29 cellular contexts compared by ENCODE assay signal in genomic region chr11:11758603-11759196, GRCh38.
"Had no signal": no experiment of that assay in that cellular context is flagged by ENCODE, and none has a peak within 500 bp of the region (broad histone marks: within the 10 kb centered on the region; RNA-seq: fewer than 3 reads in every experiment).

No MANE protein-coding gene starts in this region.

- H3K36me3 Mint-ChIP-seq: activated naive CD8-positive, alpha-beta T cell had no signal

- H3K27me3 ChIP-seq: colonic mucosa, heart left ventricle had no signal

- H3K4me3 ChIP-seq: colonic mucosa, heart left ventricle had no signal

- H3K4me1 Mint-ChIP-seq: activated B cell treated with CpG ODN at 0.5 μM for 24 hours; activated T-helper 17 cell treated with anti-CD3 and anti-CD28 coated beads, Interleukin-2, amount 50 U/mL, for 72 hours; T-helper 17 cell had no signal

- H3K27ac Mint-ChIP-seq: activated B cell treated with CpG ODN at 0.5 μM for 24 hours; activated CD8-positive, alpha-beta T cell treated with anti-CD3 and anti-CD28 coated beads for 36 hours; activated naive CD8-positive, alpha-beta T cell; activated T-helper 17 cell treated with anti-CD3 and anti-CD28 coated beads, Interleukin-2, amount 50 U/mL, for 72 hours; T-helper 17 cell; T-helper 2 cell treated with Interferon-gamma antibody and Interleukin-4, amounts not matched to agents 5 μg/mL and 100 μg/mL, for 36 hours had no signal

- FAIRE-seq: astrocyte, endometrium, endothelial cell of umbilical vein, frontal cortex had no signal

- DNase-seq: activated B cell treated with CpG ODN at 0.5 μM for 24 hours; activated CD4-positive, alpha-beta T cell treated with anti-CD3 and anti-CD28 coated beads for 48 hours; activated CD4-positive, alpha-beta T cell treated with anti-CD3 and anti-CD28 coated beads, Interleukin-2, amount 50 U/mL, for 1 hour; activated CD4-positive, alpha-beta T cell treated with anti-CD3 and anti-CD28 coated beads, Interleukin-2, amount 50 U/mL, for 48 hours; activated CD8-positive, alpha-beta memory T cell treated with anti-CD3 and anti-CD28 coated beads for 24 hours; activated CD8-positive, alpha-beta T cell treated with anti-CD3 and anti-CD28 coated beads for 36 hours; activated effector memory CD4-positive, alpha-beta T cell treated with Interleukin-2 at 50 U/mL for 16 hours; activated gamma-delta T cell treated with Interleukin-2 at 50 U/mL for 16 hours; activated naive CD4-positive, alpha-beta T cell treated with anti-CD3 and anti-CD28 coated beads, Interleukin-2, amount 50 U/mL, for 16 hours; activated naive CD4-positive, alpha-beta T cell treated with Interleukin-2 at 50 U/mL for 16 hours; activated T-cell treated with anti-CD3 and anti-CD28 coated beads, Interleukin-2, amount 50 U/mL, for 4 hours; amniotic stem cell; brain microvascular endothelial cell; central memory CD4-positive, alpha-beta T cell; cerebellar nuclear complex; colonic mucosa; effector CD8-positive, alpha-beta T cell; foreskin fibroblast; heart left ventricle; T-helper 17 cell; T1000; WERI-Rb-1 had no signal

- H3K9me3 Mint-ChIP-seq: activated B cell treated with CpG ODN at 0.5 μM for 24 hours; activated CD8-positive, alpha-beta T cell treated with anti-CD3 and anti-CD28 coated beads for 36 hours; activated T-cell treated with anti-CD3 and anti-CD28 coated beads, Interleukin-2, amount 50 U/mL, for 4 hours; activated T-helper 17 cell treated with anti-CD3 and anti-CD28 coated beads, Interleukin-2, amount 50 U/mL, for 72 hours; T-helper 2 cell treated with Interferon-gamma antibody and Interleukin-4, amounts not matched to agents 5 μg/mL and 100 μg/mL, for 36 hours had no signal

- H3K4me3 Mint-ChIP-seq: activated B cell treated with CpG ODN at 0.5 μM for 24 hours; activated CD8-positive, alpha-beta T cell treated with anti-CD3 and anti-CD28 coated beads for 36 hours; activated naive CD8-positive, alpha-beta T cell; activated T-cell treated with anti-CD3 and anti-CD28 coated beads, Interleukin-2, amount 50 U/mL, for 4 hours; activated T-helper 17 cell treated with anti-CD3 and anti-CD28 coated beads, Interleukin-2, amount 50 U/mL, for 72 hours; T-helper 17 cell; T-helper 2 cell treated with Interferon-gamma antibody and Interleukin-4, amounts not matched to agents 5 μg/mL and 100 μg/mL, for 36 hours had no signal

- H3K36me3 ChIP-seq: brain microvascular endothelial cell, colonic mucosa, heart left ventricle, WERI-Rb-1 had no signal
